Comparison of ENCODE assay signal across 8 cellular contexts in the genomic region with DNA sequence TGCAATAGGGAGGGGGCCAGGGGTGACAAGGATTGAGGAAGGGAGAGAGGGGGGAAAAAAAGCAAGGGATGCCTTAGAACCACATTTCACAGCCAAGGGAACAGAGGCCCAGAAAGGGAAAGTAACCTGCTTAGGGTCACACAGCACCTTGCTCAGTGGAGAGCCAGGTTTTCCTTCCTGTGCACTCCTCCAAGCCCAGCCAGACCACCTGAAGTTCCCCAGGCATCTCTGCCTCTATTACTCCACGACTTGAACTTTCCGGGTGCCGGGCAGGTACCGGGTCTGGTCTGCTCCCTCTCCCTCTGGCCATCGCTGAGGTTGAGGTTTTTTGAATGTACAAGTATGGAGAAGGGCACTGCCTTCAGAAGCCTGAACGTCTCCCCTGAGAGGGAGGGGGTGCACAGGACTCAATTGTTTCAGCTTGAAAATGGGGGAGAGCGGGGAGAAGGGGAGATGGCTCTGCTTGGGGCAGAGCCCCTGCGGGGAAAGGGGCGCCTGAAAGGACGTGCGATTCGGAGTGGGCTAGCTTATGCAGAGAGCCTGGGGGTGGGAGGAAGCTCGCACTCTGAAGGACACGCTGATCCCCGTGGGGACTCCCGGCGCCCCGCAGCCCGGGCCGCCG. TPM values are rescaled to one million over a fixed set of nuclear protein-coding genes. Genes with fewer than 3 reads are reported as not detected.
DNase-seq lines count a peak whose midpoint lies in the region; ATAC-seq and TF ChIP-seq lines count a peak whose summit lies in the region.

No MANE protein-coding gene starts in this region.

- DNase-seq in cardiac muscle cell (ENCODE audit: low read depth in 1 of 2, low spot score in 1 of 2) (no peak), cardiac septum (ENCODE audit: low spot score) (no peak), ascending aorta (ENCODE audit: low spot score in 2 of 2) (no peak), lower lobe of right lung (no peak), aorta (no peak), Kasumi-1 (lab: John Stamatoyannopoulos, UW) (no peak), NCI-H82 treated with DMSO at 0.1 percent for 48 hours (lab: John Stamatoyannopoulos, UW; ENCODE audit: unreplicated experiment) (no peak)
- no peak for DNase-seq in stimulated activated CD4-positive, alpha-beta T cell treated with anti-CD3 and anti-CD28 coated beads, Interleukin-1b, Interleukin-23, amount 100 ng/mL, for 48 hours

- H3K27ac ChIP-seq in cardiac muscle cell (peak overlapping the region; percentile 95), ascending aorta (peak overlapping the region; percentile 99 to 100), lower lobe of right lung (peak overlapping the region; percentile 96), aorta (ENCODE audit: low read depth in 1 of 2, low read length in 2 of 2) (peak overlapping the region; percentile 54 to 89)

- H3K9me3 ChIP-seq in cardiac muscle cell (ENCODE audit: low read depth), result no peaks in the 10 kb centered on the region
- H3K9me3 ChIP-seq in ascending aorta, result no peaks in the 10 kb centered on the region
- no peaks in the 10 kb centered on the region for H3K9me3 ChIP-seq in lower lobe of right lung
- no peaks in the 10 kb centered on the region for H3K9me3 ChIP-seq in aorta (ENCODE audit: control insufficient read depth, low read length)

- H3K4me1 ChIP-seq in cardiac muscle cell (ENCODE audit: low read depth), result peaks cover 53% of the 10 kb centered on the region
- peaks cover 31 to 67% of the 10 kb centered on the region in 2 donors for H3K4me1 ChIP-seq in ascending aorta
- peaks cover 84% of the 10 kb centered on the region for H3K4me1 ChIP-seq in lower lobe of right lung
- H3K4me1 ChIP-seq in aorta (ENCODE audit: control insufficient read depth in 1 of 2, insufficient read depth in 2 of 2, low read length in 2 of 2), result peaks cover 0 to 5% of the 10 kb centered on the region in 2 donors

- TF ChIP-seq CTCF in cardiac muscle cell (IDR thresholded peaks at IDR 0.05; ENCODE audit: low read depth, low read length), result no peak
- TF ChIP-seq CTCF in ascending aorta (IDR thresholded peaks at IDR 0.05), result no peak
- no peak for TF ChIP-seq CTCF in lower lobe of right lung (IDR thresholded peaks at IDR 0.05)

- ATAC-seq in lower lobe of right lung (no peak), aorta (ENCODE audit: low FRiP score) (no peak)

- peaks cover 4% of the 10 kb centered on the region for H3K36me3 ChIP-seq in cardiac muscle cell
- H3K36me3 ChIP-seq in ascending aorta, result peaks cover 8 to 15% of the 10 kb centered on the region in 2 donors
- H3K36me3 ChIP-seq in lower lobe of right lung, result peaks cover 24% of the 10 kb centered on the region
- peaks cover 0 to 2% of the 10 kb centered on the region in 2 donors for H3K36me3 ChIP-seq in aorta (ENCODE audit: control insufficient read depth in 1 of 2, insufficient read depth in 2 of 2, low read length in 1 of 2)

- H3K27me3 ChIP-seq in cardiac muscle cell, result no peaks in the 10 kb centered on the region
- no peaks in the 10 kb centered on the region for H3K27me3 ChIP-seq in ascending aorta
- H3K27me3 ChIP-seq in lower lobe of right lung (ENCODE audit: low read depth), result no peaks in the 10 kb centered on the region
- no peaks in the 10 kb centered on the region for H3K27me3 ChIP-seq in aorta (ENCODE audit: control insufficient read depth in 1 of 2, insufficient read depth in 2 of 2, low read length in 1 of 2)

- H3K4me3 ChIP-seq in cardiac muscle cell, result peak overlapping the region; percentile 64
- H3K4me3 ChIP-seq in ascending aorta, result peak overlapping the region; percentile 80 to 93
- H3K4me3 ChIP-seq in lower lobe of right lung, result peak overlapping the region; percentile 80
- H3K4me3 ChIP-seq in aorta (ENCODE audit: low read length in 2 of 2), result peak overlapping the region in 1 of 2 donors; percentile 73

- intact Hi-C loops in cardiac septum (cut with DNase I) (no loop called here), ascending aorta (cut with DNase I) (loop anchor here (1.0 kb wide), 1 partner anchor 7 kb away; no protein-coding TSS in a partner anchor), lower lobe of right lung (cut with DNase I) (no loop called here), aorta (cut with DNase I) (no loop called here)

- 15 to 21% methylated on average over 13 to 21 of the region's 21 CpGs for WGBS in aorta, 2 donors

RNA-seq across cellular contexts. Expression of gene SERPINH1, which starts 0.5 kb away (rescaled TPM):
- 955 and 1,181 TPM in 2 replicates for total RNA-seq in cardiac muscle cell
- polyA plus RNA-seq in cardiac muscle cell, result 441 and 444 TPM in 2 replicates
- 133 TPM for total RNA-seq in cardiac septum
- total RNA-seq in ascending aorta, result 1,290 TPM
- total RNA-seq in lower lobe of right lung, result 131 TPM
- total RNA-seq in aorta, result 100 to 1,000 TPM; 206 to 256 TPM
- 100 to 1,000 TPM in 1 of 2 donors, 10 to 100 TPM in 1; 59.4 to 112 TPM for polyA plus RNA-seq in aorta

RNA-seq across cellular contexts. Expression of gene GDPD5, which starts 35.8 kb away (rescaled TPM):
- total RNA-seq in cardiac muscle cell, result 5.8 and 19.4 TPM in 2 replicates
- 6.6 and 16.6 TPM in 2 replicates for polyA plus RNA-seq in cardiac muscle cell
- 6.9 TPM for total RNA-seq in cardiac septum
- total RNA-seq in ascending aorta, result 64.6 TPM
- 15.8 TPM for total RNA-seq in lower lobe of right lung
- 10 to 100 TPM; 29.4 to 53.0 TPM for total RNA-seq in aorta
- 10 to 100 TPM in 1 of 2 donors, 1 to 10 TPM in 1; 3.5 to 38.9 TPM for polyA plus RNA-seq in aorta
